In the genomic region with DNA sequence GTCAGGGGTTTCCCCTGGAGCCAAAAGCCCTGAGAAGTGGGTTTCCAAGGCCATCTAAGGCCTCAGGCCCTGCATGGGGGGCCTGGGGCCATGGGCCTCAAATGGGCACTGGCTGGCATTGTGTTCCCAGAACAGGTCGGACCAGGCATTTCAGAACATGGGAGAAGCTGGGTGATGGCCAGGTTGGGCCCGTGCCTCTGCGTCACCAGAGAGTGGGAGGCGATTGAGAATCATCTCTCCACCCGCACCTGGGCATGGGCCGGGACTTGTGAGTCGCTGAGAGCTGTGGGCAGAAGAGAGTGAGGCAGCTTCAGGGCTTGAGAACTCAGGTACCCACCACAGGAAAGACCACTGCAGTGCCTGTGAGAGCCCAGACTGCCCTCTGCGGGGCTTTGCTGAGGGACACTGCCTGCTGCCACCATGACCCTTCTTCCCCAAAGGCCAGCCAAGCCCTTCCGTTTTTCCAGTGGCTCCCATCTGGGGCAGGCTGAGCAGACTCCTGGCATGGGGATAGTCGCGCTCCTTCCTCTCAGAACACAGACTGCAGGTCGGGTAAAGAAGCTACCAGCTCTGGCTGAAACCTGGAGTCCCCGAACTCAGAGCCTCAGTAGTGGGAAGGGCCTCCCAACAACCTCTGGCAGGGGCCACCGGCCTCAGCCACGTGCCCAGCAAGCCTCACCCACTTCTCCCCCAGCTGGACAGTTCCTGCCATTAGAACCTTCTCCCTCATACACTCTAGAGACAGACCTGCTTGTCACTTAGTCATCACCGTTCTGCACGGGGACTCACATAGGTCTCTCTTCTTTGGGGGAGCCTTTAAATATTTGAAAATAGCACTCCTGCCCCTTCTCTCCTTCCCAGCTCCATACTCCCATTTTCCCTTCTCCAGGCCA, we compare ENCODE assay signal across 11 cellular contexts. TPM values are rescaled to one million over a fixed set of nuclear protein-coding genes. Genes with fewer than 3 reads are reported as not detected.
A peak's percentile ranks its signal among the peaks of the same experiment; 100 is the strongest.
DNase-seq lines count a peak whose midpoint lies in the region; ATAC-seq and TF ChIP-seq lines count a peak whose summit lies in the region.
"Had no signal": no experiment of that assay in that cellular context is flagged by ENCODE, and none has a peak within 500 bp of the region (broad histone marks: within the 10 kb centered on the region; RNA-seq: fewer than 3 reads in every experiment).

No MANE protein-coding gene starts in this region.

- in situ Hi-C loops in Panc1 (cut with HindIII; ENCODE audit: low pct_unique_long_range_greater_than_20kb, low sequenced_read_pairs), result no loop called here

- H3K27ac ChIP-seq in CD8-positive, alpha-beta T cell (ENCODE audit: low read depth, low read length), result no peak overlapping the region
- H3K27ac ChIP-seq in Panc1 (ENCODE audit: low read length) (no peak overlapping the region), coronary artery (no peak overlapping the region)
- H3K27ac ChIP-seq: vagina had no signal

- intact Hi-C loops in CD8-positive, alpha-beta T cell (cut with DNase I, micrococcal nuclease), result no loop called here
- intact Hi-C loops in Panc1 (cut with micrococcal nuclease; ENCODE audit: unreplicated experiment), result no loop called here

- DNase-seq in CD8-positive, alpha-beta T cell, result peak in 2 of 7 experiments; percentile 5 to 46
- DNase-seq in Panc1 (ENCODE audit: low read depth, low spot score), result no peak
- DNase-seq in coronary artery (ENCODE audit: low spot score), result peak; percentile 57
- peak; percentile 67 for DNase-seq in occipital lobe (lab: John Stamatoyannopoulos, UW)
- DNase-seq: NCI-H1105, T-helper 9 cell had no signal

- H3K4me1 Mint-ChIP-seq in CD8-positive, alpha-beta T cell (ENCODE audit: low read depth), result peaks cover 9% of the 10 kb centered on the region

- TF ChIP-seq POLR2A in GM18505 (IDR thresholded peaks at IDR 0.05; ENCODE audit: borderline replicate concordance, extremely low read depth, insufficient read depth, insufficient read length), result no peak

- POLR2A ChIA-PET in CD8-positive, alpha-beta T cell (lab: Charles Lee), result no interaction called here
- POLR2A ChIA-PET in Panc1 (lab: Charles Lee), result no interaction called here

- ATAC-seq in CD8-positive, alpha-beta T cell, result no peak
- ATAC-seq in Panc1 (peak; percentile 13; the same call in 1 of the 2 replicates), GM18505 (IDR thresholded peaks at IDR 0.05; ENCODE audit: unreplicated experiment) (no peak), GM18867 (IDR thresholded peaks at IDR 0.05; ENCODE audit: unreplicated experiment) (no peak), HG02678 (IDR thresholded peaks at IDR 0.05; ENCODE audit: unreplicated experiment) (no peak), HG03039 (IDR thresholded peaks at IDR 0.05; ENCODE audit: unreplicated experiment) (no peak)

- no peaks in the 10 kb centered on the region for H3K36me3 ChIP-seq in CD8-positive, alpha-beta T cell (ENCODE audit: insufficient read depth, low read length)
- no peaks in the 10 kb centered on the region for H3K36me3 ChIP-seq in Panc1 (ENCODE audit: control insufficient read depth, insufficient read depth, low read length)
- H3K36me3 ChIP-seq: vagina had no signal

- H3K4me3 Mint-ChIP-seq in CD8-positive, alpha-beta T cell, result peak overlapping the region; percentile 75

- no peak overlapping the region for H3K27ac Mint-ChIP-seq in CD8-positive, alpha-beta T cell

- H3K9me3 Mint-ChIP-seq in CD8-positive, alpha-beta T cell, result no peaks in the 10 kb centered on the region

- CTCF ChIA-PET in CD8-positive, alpha-beta T cell (lab: Charles Lee), result interaction anchor here (7.4 kb wide), 1 partner anchor 131 kb away, joined by 82 read pairs; no protein-coding TSS in a partner anchor
- CTCF ChIA-PET in Panc1 (lab: Charles Lee), result interaction anchor here (0.5 kb wide), 1 partner anchor 107 kb away, joined by 3 read pairs; no protein-coding TSS in a partner anchor

- H3K36me3 Mint-ChIP-seq in CD8-positive, alpha-beta T cell, result no peaks in the 10 kb centered on the region

- peaks cover 44% of the 10 kb centered on the region for H3K27me3 Mint-ChIP-seq in CD8-positive, alpha-beta T cell (ENCODE audit: low read depth)

- H3K4me3 ChIP-seq in CD8-positive, alpha-beta T cell (ENCODE audit: low read depth, low read length), result no peak overlapping the region
- no peak overlapping the region for H3K4me3 ChIP-seq in Panc1 (ENCODE audit: low read depth in 2 of 2, low read length in 2 of 2)
- no peak overlapping the region for H3K4me3 ChIP-seq in coronary artery

- peaks cover 11% of the 10 kb centered on the region for H3K4me1 ChIP-seq in CD8-positive, alpha-beta T cell (ENCODE audit: insufficient read depth, low read length)
- H3K4me1 ChIP-seq in Panc1 (ENCODE audit: control insufficient read depth, insufficient read depth, low read length), result no peaks in the 10 kb centered on the region

- no peak for TF ChIP-seq CTCF in CD8-positive, alpha-beta T cell (IDR thresholded peaks at IDR 0.05)
- TF ChIP-seq CTCF in Panc1 (IDR thresholded peaks at IDR 0.05), result no peak
- TF ChIP-seq CTCF in coronary artery (IDR thresholded peaks at IDR 0.05), result no peak

- H3K9me3 ChIP-seq in CD8-positive, alpha-beta T cell (ENCODE audit: low read length), result no peaks in the 10 kb centered on the region
- no peaks in the 10 kb centered on the region for H3K9me3 ChIP-seq in Panc1 (ENCODE audit: control insufficient read depth, insufficient read depth, low read depth, low read length)
- H3K9me3 ChIP-seq: vagina had no signal

- H3K27me3 ChIP-seq in CD8-positive, alpha-beta T cell (ENCODE audit: insufficient read depth, low read length), result peaks cover 10% of the 10 kb centered on the region
- no peaks in the 10 kb centered on the region for H3K27me3 ChIP-seq in Panc1 (ENCODE audit: control insufficient read depth, insufficient read depth, low read length)
- H3K27me3 ChIP-seq: vagina had no signal

- no TSS peak for BruUV-seq in Panc1 (replicated peaks; lab: Mats Ljungman, UMichigan)

RNA-seq across cellular contexts. Expression of gene RAB11FIP4, which starts 1.6 kb away (rescaled TPM):
- total RNA-seq in CD8-positive, alpha-beta T cell, result 10 to 100 TPM; 82.0 to 86.4 TPM
- total RNA-seq in Panc1 (2021; ENCODE audit: unreplicated experiment) (10.8 TPM), occipital lobe (54.4 TPM)
- polyA plus RNA-seq in Panc1 (2012; ENCODE audit: insufficient read length), result 9.7 TPM
